1 cellular context compared by ENCODE assay signal in the genomic region with DNA sequence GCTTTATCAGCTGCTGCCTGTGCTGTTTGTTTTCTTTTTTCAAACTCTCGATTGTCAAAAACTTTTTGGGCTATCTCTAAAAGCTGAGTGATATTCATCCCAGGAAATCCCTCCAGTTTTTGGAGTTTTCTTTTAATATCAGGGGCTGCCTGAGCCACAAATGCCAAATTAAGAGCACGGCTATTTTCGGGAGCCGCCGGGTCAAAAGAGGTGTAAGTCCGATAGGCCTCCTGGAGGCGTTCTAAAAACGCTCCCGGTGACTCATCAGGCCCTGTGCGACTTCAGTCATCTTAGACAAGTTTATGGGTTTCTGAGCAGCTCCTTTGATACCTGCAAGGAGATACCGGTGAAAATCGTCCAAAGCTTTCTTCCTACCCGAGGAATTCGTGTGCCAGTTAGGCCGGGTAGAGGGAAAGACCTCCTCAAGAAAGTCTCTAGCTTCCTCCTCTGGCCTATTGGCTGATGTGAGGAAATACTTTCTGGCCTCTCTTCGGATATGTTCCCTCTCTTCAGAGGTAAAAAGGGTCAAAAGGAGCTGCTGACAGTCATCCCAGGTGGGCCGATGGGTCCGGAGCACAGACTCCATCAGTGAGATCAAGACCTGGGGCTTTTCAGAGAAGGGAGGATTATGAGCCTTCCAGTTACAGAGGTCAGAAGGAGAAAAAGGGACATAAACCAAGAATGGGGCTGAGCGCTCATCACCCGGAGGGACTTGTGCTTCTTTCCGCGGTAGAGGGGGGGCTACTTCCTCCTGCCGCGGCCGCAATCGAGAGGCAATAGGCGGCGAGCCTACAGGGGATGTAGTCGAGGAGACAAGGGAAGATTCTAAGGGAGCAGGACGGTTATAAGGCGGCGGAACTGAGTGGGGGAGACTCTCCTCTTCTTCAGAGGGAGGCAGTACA.
A peak's percentile ranks its signal among the peaks of the same experiment; 100 is the strongest.
TF ChIP-seq lines count a peak whose summit lies in the region.

No MANE protein-coding gene starts in this region.

TF ChIP-seq in K562, 482 proteins besides CTCF, POLR2A, EP300 and RAD21 (continued from another document):
- TF ChIP-seq, protein P1, sequence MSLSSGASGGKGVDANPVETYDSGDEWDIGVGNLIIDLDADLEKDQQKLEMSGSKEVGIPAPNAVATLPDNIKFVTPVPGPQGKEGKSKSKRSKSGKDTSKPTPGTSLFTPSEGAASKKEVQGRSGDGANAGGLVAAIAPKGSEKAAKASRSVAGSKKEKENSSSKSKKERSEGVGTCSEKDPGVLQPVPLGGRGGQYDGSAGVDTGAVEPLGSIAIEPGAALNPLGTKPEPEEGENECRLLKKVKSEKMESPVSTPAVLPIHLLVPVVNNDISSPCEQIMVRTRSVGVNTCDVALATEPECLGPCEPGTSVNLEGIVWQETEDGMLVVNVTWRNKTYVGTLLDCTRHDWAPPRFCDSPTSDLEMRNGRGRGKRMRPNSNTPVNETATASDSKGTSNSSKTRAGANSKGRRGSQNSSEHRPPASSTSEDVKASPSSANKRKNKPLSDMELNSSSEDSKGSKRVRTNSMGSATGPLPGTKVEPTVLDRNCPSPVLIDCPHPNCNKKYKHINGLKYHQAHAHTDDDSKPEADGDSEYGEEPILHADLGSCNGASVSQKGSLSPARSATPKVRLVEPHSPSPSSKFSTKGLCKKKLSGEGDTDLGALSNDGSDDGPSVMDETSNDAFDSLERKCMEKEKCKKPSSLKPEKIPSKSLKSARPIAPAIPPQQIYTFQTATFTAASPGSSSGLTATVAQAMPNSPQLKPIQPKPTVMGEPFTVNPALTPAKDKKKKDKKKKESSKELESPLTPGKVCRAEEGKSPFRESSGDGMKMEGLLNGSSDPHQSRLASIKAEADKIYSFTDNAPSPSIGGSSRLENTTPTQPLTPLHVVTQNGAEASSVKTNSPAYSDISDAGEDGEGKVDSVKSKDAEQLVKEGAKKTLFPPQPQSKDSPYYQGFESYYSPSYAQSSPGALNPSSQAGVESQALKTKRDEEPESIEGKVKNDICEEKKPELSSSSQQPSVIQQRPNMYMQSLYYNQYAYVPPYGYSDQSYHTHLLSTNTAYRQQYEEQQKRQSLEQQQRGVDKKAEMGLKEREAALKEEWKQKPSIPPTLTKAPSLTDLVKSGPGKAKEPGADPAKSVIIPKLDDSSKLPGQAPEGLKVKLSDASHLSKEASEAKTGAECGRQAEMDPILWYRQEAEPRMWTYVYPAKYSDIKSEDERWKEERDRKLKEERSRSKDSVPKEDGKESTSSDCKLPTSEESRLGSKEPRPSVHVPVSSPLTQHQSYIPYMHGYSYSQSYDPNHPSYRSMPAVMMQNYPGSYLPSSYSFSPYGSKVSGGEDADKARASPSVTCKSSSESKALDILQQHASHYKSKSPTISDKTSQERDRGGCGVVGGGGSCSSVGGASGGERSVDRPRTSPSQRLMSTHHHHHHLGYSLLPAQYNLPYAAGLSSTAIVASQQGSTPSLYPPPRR (CRISPR knock-in tag; IDR thresholded peaks at IDR 0.05; ENCODE audit: borderline replicate concordance), result no peak
- TF ChIP-seq DPF2 (IDR thresholded peaks at IDR 0.05), result peak; percentile 80
TF ChIP-seq in K562: peak in this region for 50.
